Comparison of ENCODE assay signal across 12 cellular contexts in the genomic region with DNA sequence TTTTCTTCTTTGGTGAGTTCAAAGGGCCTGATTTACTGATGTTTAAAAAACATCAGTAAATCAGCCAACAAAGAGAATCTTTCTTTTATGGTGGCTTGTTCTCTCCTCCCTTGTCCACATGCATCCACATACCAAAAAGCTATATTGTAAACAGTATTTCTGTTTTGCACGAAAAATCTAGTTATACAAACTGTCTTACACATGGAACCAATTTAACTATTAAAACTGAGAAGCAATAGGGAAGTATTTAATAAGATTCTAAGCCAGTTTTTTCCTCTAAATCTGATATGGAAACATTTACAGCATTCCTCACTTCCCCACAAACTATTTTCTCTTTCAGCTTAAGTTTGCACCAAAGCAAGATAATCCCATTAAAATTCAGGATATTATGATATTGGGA.
DNase-seq lines count a peak whose midpoint lies in the region; ATAC-seq and TF ChIP-seq lines count a peak whose summit lies in the region.
"Had no signal": no experiment of that assay in that cellular context is flagged by ENCODE, and none has a peak within 500 bp of the region (broad histone marks: within the 10 kb centered on the region; RNA-seq: fewer than 3 reads in every experiment).

No MANE protein-coding gene starts in this region.

- no peak overlapping the region for H3K9ac ChIP-seq in SK-N-SH

- no peaks in the 10 kb centered on the region for H3K9me3 ChIP-seq in SK-N-SH
- no peaks in the 10 kb centered on the region for H3K9me3 ChIP-seq in PC-9 (ENCODE audit: insufficient read depth, low read depth)

- H3K4me3 ChIP-seq in ACC112 (ENCODE audit: low read depth, low read length): peak overlapping the region; percentile 92
- peak overlapping the region; percentile 83 for H3K4me3 ChIP-seq in GM12865 (ENCODE audit: low read depth, low read length)
- H3K4me3 ChIP-seq in SK-N-SH (ENCODE audit: low read depth in 2 of 2, low read length in 1 of 2): no peak overlapping the region
- no peak overlapping the region for H3K4me3 ChIP-seq in PC-9
- H3K4me3 ChIP-seq: K562 had no signal

- no peak for ATAC-seq in activated naive CD8-positive, alpha-beta T cell treated with anti-CD3 and anti-CD28 coated beads, Interleukin-2, amount 50 U/mL, for 24 hours
- ATAC-seq in memory B cell (ENCODE audit: low read depth) (no peak), HG02970 (IDR thresholded peaks at IDR 0.05; ENCODE audit: low FRiP score, unreplicated experiment) (no peak)
- ATAC-seq: K562 had no signal

- POLR2A ChIA-PET in SK-N-SH (lab: Yijun Ruan, JAX): no interaction called here
- POLR2A ChIA-PET in PC-9 (lab: Charles Lee; ENCODE audit: unreplicated experiment): no interaction called here

- peak overlapping the region; percentile 84 for H3K4me3 Mint-ChIP-seq in activated naive CD8-positive, alpha-beta T cell treated with anti-CD3 and anti-CD28 coated beads, Interleukin-2, amount 50 U/mL, for 24 hours
- peak overlapping the region; percentile 41 for H3K4me3 Mint-ChIP-seq in memory B cell

- H3K9me3 Mint-ChIP-seq in activated naive CD8-positive, alpha-beta T cell treated with anti-CD3 and anti-CD28 coated beads, Interleukin-2, amount 50 U/mL, for 24 hours: no peaks in the 10 kb centered on the region
- no peaks in the 10 kb centered on the region for H3K9me3 Mint-ChIP-seq in memory B cell

- H4K20me1 ChIP-seq in SK-N-SH (ENCODE audit: insufficient read depth) (no peaks in the 10 kb centered on the region), PC-9 (ENCODE audit: insufficient read depth) (no peaks in the 10 kb centered on the region)

- H3K36me3 Mint-ChIP-seq in activated naive CD8-positive, alpha-beta T cell treated with anti-CD3 and anti-CD28 coated beads, Interleukin-2, amount 50 U/mL, for 24 hours (ENCODE audit: low read depth): peaks cover 2% of the 10 kb centered on the region
- no peaks in the 10 kb centered on the region for H3K36me3 Mint-ChIP-seq in memory B cell

- 39% methylated on average over 1 of the region's 1 CpG for WGBS in SK-N-SH (ENCODE audit: low lambda C conversion rate)

- no peak for TF ChIP-seq RAD21 in SK-N-SH (IDR thresholded peaks at IDR 0.05; ENCODE audit: low read length)

- intact Hi-C loops in PC-9 (cut with micrococcal nuclease; ENCODE audit: unreplicated experiment): loop anchor here (5.0 to 10.0 kb wide), 5 partner anchors 82 to 1718 kb away; no protein-coding TSS in a partner anchor

- H3F3A ChIP-seq in SK-N-SH (replicated peaks; ENCODE audit: insufficient read depth): no peaks in the 10 kb centered on the region
- no peaks in the 10 kb centered on the region; the same call in none of the 2 replicates for H3F3A ChIP-seq in PC-9 (ENCODE audit: insufficient read depth, low read depth)

- H3K36me3 ChIP-seq in ACC112 (ENCODE audit: insufficient read depth, low read length): no peaks in the 10 kb centered on the region
- no peaks in the 10 kb centered on the region for H3K36me3 ChIP-seq in SK-N-SH (replicated peaks in 1 of 2; ENCODE audit: control insufficient read depth in 1 of 2, insufficient read depth in 2 of 2, low read length in 1 of 2)
- H3K36me3 ChIP-seq in PC-9 (ENCODE audit: low read depth): no peaks in the 10 kb centered on the region

- CTCF ChIA-PET in SK-N-SH (lab: Yijun Ruan, JAX): interaction anchor here (0.6 to 8.0 kb wide), 7 partner anchors 25 to 1244 kb away, joined by 3 to 95 read pairs (median 4); no protein-coding TSS in a partner anchor
- CTCF ChIA-PET in PC-9 (lab: Charles Lee): no interaction called here

- peaks cover 66% of the 10 kb centered on the region for H3K4me1 Mint-ChIP-seq in activated naive CD8-positive, alpha-beta T cell treated with anti-CD3 and anti-CD28 coated beads, Interleukin-2, amount 50 U/mL, for 24 hours
- H3K4me1 Mint-ChIP-seq in memory B cell: peaks cover 11% of the 10 kb centered on the region

- H3K9me2 ChIP-seq in SK-N-SH: no peaks in the 10 kb centered on the region
- no peaks in the 10 kb centered on the region for H3K9me2 ChIP-seq in PC-9 (ENCODE audit: insufficient read depth)

- peak overlapping the region; percentile 79 for H3K27ac Mint-ChIP-seq in activated naive CD8-positive, alpha-beta T cell treated with anti-CD3 and anti-CD28 coated beads, Interleukin-2, amount 50 U/mL, for 24 hours
- H3K27ac Mint-ChIP-seq in memory B cell: peak overlapping the region; percentile 24

- TF ChIP-seq CTCF in GM12865 (IDR thresholded peaks at IDR 0.05; ENCODE audit: insufficient read depth, low read depth, low read length, missing control alignments): no peak
- TF ChIP-seq CTCF in SK-N-SH (IDR thresholded peaks at IDR 0.05): no peak
- TF ChIP-seq CTCF in PC-9 (conservative IDR thresholded peaks at IDR 0.05): no peak

- peaks cover 4% of the 10 kb centered on the region for H3K27me3 Mint-ChIP-seq in activated naive CD8-positive, alpha-beta T cell treated with anti-CD3 and anti-CD28 coated beads, Interleukin-2, amount 50 U/mL, for 24 hours
- peaks cover 1% of the 10 kb centered on the region for H3K27me3 Mint-ChIP-seq in memory B cell

- H3K4me1 ChIP-seq in ACC112 (ENCODE audit: control insufficient read depth, insufficient read depth, low read length, unreplicated experiment) (peaks cover 32% of the 10 kb centered on the region), SK-N-SH (ENCODE audit: control insufficient read depth in 1 of 2, insufficient read depth in 2 of 2, low read depth in 1 of 2, low read length in 1 of 2) (peaks cover 0 to 7% of the 10 kb centered on the region in 2 experiments; a peak in 3 of 4 replicates), PC-9 (replicated peaks; ENCODE audit: insufficient read depth) (peaks cover 4% of the 10 kb centered on the region; the same call in 1 of the 2 replicates)

- H2AFZ ChIP-seq in ACC112 (ENCODE audit: low read length, unreplicated experiment) (no peak overlapping the region), SK-N-SH (ENCODE audit: low read depth) (no peak overlapping the region), PC-9 (no peak overlapping the region)

- H3K4me2 ChIP-seq in SK-N-SH: no peak overlapping the region
- H3K4me2 ChIP-seq in PC-9: no peak overlapping the region

- H3K27me3 ChIP-seq in ACC112 (ENCODE audit: insufficient read depth, low read length) (no peaks in the 10 kb centered on the region), SK-N-SH (ENCODE audit: insufficient read depth) (peaks cover 10% of the 10 kb centered on the region; the same call in 1 of the 2 replicates), PC-9 (ENCODE audit: insufficient read depth, low read depth) (no peaks in the 10 kb centered on the region)

- TF ChIP-seq EP300 in SK-N-SH (IDR thresholded peaks at IDR 0.05; ENCODE audit: borderline replicate concordance in 1 of 2, low read depth in 1 of 2, low read length in 1 of 2): no peak

- DNase-seq in GM12865 (ENCODE audit: low read depth) (no peak), memory B cell (ENCODE audit: low spot score in 2 of 2) (no peak), SK-N-SH (no peak), PC-9 (no peak), NCI-H1105 treated with DMSO at 0.1 percent for 48 hours (lab: John Stamatoyannopoulos, UW) (no peak)
- DNase-seq in activated naive CD8-positive, alpha-beta T cell treated with anti-CD3 and anti-CD28 coated beads, Interleukin-2, amount 50 U/mL, for 24 hours: no peak
- DNase-seq: C1 segment of cervical spinal cord, H7, retina had no signal

- no TSS peak for BruUV-seq in PC-9 (replicated peaks; lab: Mats Ljungman, UMichigan)

- no peak overlapping the region for H3K27ac ChIP-seq in ACC112 (ENCODE audit: low read depth, low read length)
- H3K27ac ChIP-seq in SK-N-SH (ENCODE audit: low read depth in 2 of 2, low read length in 1 of 2): no peak overlapping the region
- no peak overlapping the region for H3K27ac ChIP-seq in PC-9

- H3K79me2 ChIP-seq in ACC112 (ENCODE audit: control insufficient read depth, insufficient read depth, low read length, unreplicated experiment) (peaks cover 43% of the 10 kb centered on the region), SK-N-SH (ENCODE audit: insufficient read depth) (no peaks in the 10 kb centered on the region), PC-9 (ENCODE audit: low read depth) (no peaks in the 10 kb centered on the region)

TF ChIP-seq in SK-N-SH, 30 proteins besides CTCF, POLR2A, EP300 and RAD21:
- TF ChIP-seq TEAD4 (IDR thresholded peaks at IDR 0.05; ENCODE audit: borderline replicate concordance, insufficient read depth): no peak
- TF ChIP-seq RXRA (IDR thresholded peaks at IDR 0.05; ENCODE audit: borderline replicate concordance, low read depth): no peak

Comparison
In these comparisons a context has a peak if more than half of its experiments do, and no peak if none do; other contexts are left out.
1. H3K4me3 ChIP-seq: peak in ACC112 (single experiment) and GM12865 (single experiment); none in SK-N-SH (0 of 2) and PC-9 (single experiment).